8 cellular contexts compared by ENCODE assay signal in genomic region chr11:65780770-65781151, GRCh38. TPM values are rescaled to one million over a fixed set of nuclear protein-coding genes. Genes with fewer than 3 reads are reported as not detected.
DNase-seq lines count a peak whose midpoint lies in the region; ATAC-seq and TF ChIP-seq lines count a peak whose summit lies in the region.

AP5B1 (minus strand) TSS chr11:65780976; CDS start chr11:65780591, 385 bp downstream.

- peak within 1 kb of the TSS; percentile 58 for H3K4me3 ChIP-seq in PC-9
- peak within 1 kb of the TSS; percentile 90 to 93 for H3K4me3 ChIP-seq in foreskin fibroblast (ENCODE audit: low read depth in 1 of 2, low read length in 2 of 2)
- H3K4me3 ChIP-seq in neural cell (ENCODE audit: low read length), result peak within 1 kb of the TSS; percentile 59

- H2AFZ ChIP-seq in PC-9, result peak within 1 kb of the TSS; percentile 80
- H2AFZ ChIP-seq in neural cell (ENCODE audit: low read depth, low read length), result no peak within 1 kb of the TSS

- intact Hi-C loops in PC-9 (cut with micrococcal nuclease; ENCODE audit: unreplicated experiment), result loop anchor here (1.0 to 10.0 kb wide), 3 partner anchors 37 to 286 kb away; partner anchors contain the start of gene MALAT1

- TF ChIP-seq RAD21 in neural cell (conservative IDR thresholded peaks at IDR 0.05), result no peak

- TF ChIP-seq EP300 in neural cell (conservative IDR thresholded peaks at IDR 0.05; ENCODE audit: poor library complexity, severe bottlenecking), result no peak

- H3K27ac ChIP-seq in PC-9 (peak within 1 kb of the TSS; percentile 52), neural cell (ENCODE audit: low read length) (no peak within 1 kb of the TSS)

- POLR2A ChIA-PET in PC-9 (lab: Charles Lee; ENCODE audit: unreplicated experiment), result interaction anchor here (0.6 kb wide), 1 partner anchor 110 kb away, joined by 3 read pairs; the partner anchor contains the start of gene CCDC85B

- peak; percentile 69 for DNase-seq in ACHN
- DNase-seq in PC-9, result peak; percentile 49 to 83
- DNase-seq in activated effector memory CD4-positive, alpha-beta T cell treated with anti-CD3 and anti-CD28 coated beads, Interleukin-2, amount 50 U/mL, for 16 hours, result peak; percentile 91
- peak; percentile 49 to 85 for DNase-seq in foreskin fibroblast
- peak; percentile 30 for DNase-seq in stromal cell of bone marrow (ENCODE audit: low read depth)

- H3K4me2 ChIP-seq in PC-9, result peak within 1 kb of the TSS; percentile 79
- no peak within 1 kb of the TSS for H3K4me2 ChIP-seq in neural cell (ENCODE audit: low read length)

- H3K27me3 ChIP-seq in PC-9 (ENCODE audit: insufficient read depth, low read depth) (no peaks in the 10 kb centered on the region), neural cell (ENCODE audit: insufficient read depth, low read depth, low read length) (peaks cover 40% of the 10 kb centered on the region)

- ATAC-seq in GM18502 (IDR thresholded peaks at IDR 0.05; ENCODE audit: poor library complexity, unreplicated experiment) (peak; percentile 58), HG03045 (IDR thresholded peaks at IDR 0.05; ENCODE audit: unreplicated experiment) (peak; percentile 65)

- CTCF ChIA-PET in PC-9 (lab: Charles Lee), result interaction anchor here (0.6 to 2.5 kb wide), 5 partner anchors 8 to 662 kb away, joined by 3 to 22 read pairs (median 5); partner anchors contain the start of gene KAT5

- H4K20me1 ChIP-seq in PC-9 (ENCODE audit: insufficient read depth), result no peaks in the 10 kb centered on the region; the same call in 1 of the 2 replicates
- H4K20me1 ChIP-seq in neural cell (ENCODE audit: insufficient read depth), result no peaks in the 10 kb centered on the region

- in situ Hi-C loops in ACHN (cut with HindIII; ENCODE audit: low pct_ligation_motif_present, low pct_unique_long_range_greater_than_20kb, low sequenced_read_pairs), result no loop called here

- no peaks in the 10 kb centered on the region for H3K9me2 ChIP-seq in PC-9 (ENCODE audit: insufficient read depth)
- H3K9me2 ChIP-seq in neural cell (ENCODE audit: insufficient read depth, low read length), result no peaks in the 10 kb centered on the region

- peak within 1 kb of the TSS; percentile 34 for H3K9ac ChIP-seq in neural cell (ENCODE audit: low read length)

- H3K36me3 ChIP-seq in PC-9 (ENCODE audit: low read depth) (0 out of 2 replicates have a peak, but pooled peaks cover 3% of the 10 kb centered on the region), neural cell (ENCODE audit: insufficient read depth, low read length) (no peaks in the 10 kb centered on the region)

- TF ChIP-seq CTCF in PC-9 (conservative IDR thresholded peaks at IDR 0.05) (no peak), foreskin fibroblast (IDR thresholded peaks at IDR 0.05; ENCODE audit: low read depth, low read length) (no peak), neural cell (IDR thresholded peaks at IDR 0.05; ENCODE audit: poor library complexity, severe bottlenecking) (no peak)

- H3K4me1 ChIP-seq in PC-9 (replicated peaks; ENCODE audit: insufficient read depth), result peaks cover 23% of the 10 kb centered on the region

- BruUV-seq in PC-9 (replicated peaks; lab: Mats Ljungman, UMichigan), result no TSS peak

- H3K79me2 ChIP-seq in PC-9 (ENCODE audit: low read depth), result peaks cover 13% of the 10 kb centered on the region
- no peaks in the 10 kb centered on the region for H3K79me2 ChIP-seq in neural cell (replicated peaks; ENCODE audit: insufficient read depth, low read length)

- H3F3A ChIP-seq in PC-9 (ENCODE audit: insufficient read depth, low read depth) (peaks cover 40% of the 10 kb centered on the region), neural cell (ENCODE audit: insufficient read depth, low read length, poor library complexity, severe bottlenecking) (no peaks in the 10 kb centered on the region)

- H3K9me3 ChIP-seq in PC-9 (ENCODE audit: insufficient read depth, low read depth) (no peaks in the 10 kb centered on the region), neural cell (ENCODE audit: low read length) (no peaks in the 10 kb centered on the region)

TF ChIP-seq in neural cell, 6 proteins besides CTCF, POLR2A, EP300 and RAD21:
- no peak for TF ChIP-seq MXI1 (conservative IDR thresholded peaks at IDR 0.05; ENCODE audit: poor library complexity, severe bottlenecking)
- no peak for TF ChIP-seq SMC3 (conservative IDR thresholded peaks at IDR 0.05; ENCODE audit: poor library complexity)
- TF ChIP-seq EZH2 (IDR thresholded peaks at IDR 0.05; ENCODE audit: borderline replicate concordance, insufficient read depth, low read length, poor library complexity, severe bottlenecking), result no peak
- TF ChIP-seq TAF1 (IDR thresholded peaks at IDR 0.05; ENCODE audit: low read depth), result no peak
- TF ChIP-seq REST (IDR thresholded peaks at IDR 0.05; ENCODE audit: borderline replicate concordance), result no peak
- TF ChIP-seq POLR2AphosphoS5 (IDR thresholded peaks at IDR 0.05), result no peak
TF ChIP-seq in neural cell: peak in this region for 0.

RNA-seq across cellular contexts. Expression of gene AP5B1, which starts in this region (rescaled TPM):
- 20.8 and 28.0 TPM in 2 replicates for total RNA-seq in PC-9 (2021)
- 0.52 and 1.3 TPM in 2 replicates for polyA plus RNA-seq in neural cell
- polyA minus RNA-seq in neural cell, result 3.1 and 3.2 TPM in 2 replicates

Comparison
In these comparisons a context has a peak if more than half of its experiments do, and no peak if none do; other contexts are left out.
1. DNase-seq: peak in every context shown above with its lines; median percentile 91 in activated effector memory CD4-positive, alpha-beta T cell treated with anti-CD3 and anti-CD28 coated beads, Interleukin-2, amount 50 U/mL, for 16 hours; 69 in ACHN; 67 in foreskin fibroblast; 66 in PC-9; 30 in stromal cell of bone marrow.